In the genomic region with DNA sequence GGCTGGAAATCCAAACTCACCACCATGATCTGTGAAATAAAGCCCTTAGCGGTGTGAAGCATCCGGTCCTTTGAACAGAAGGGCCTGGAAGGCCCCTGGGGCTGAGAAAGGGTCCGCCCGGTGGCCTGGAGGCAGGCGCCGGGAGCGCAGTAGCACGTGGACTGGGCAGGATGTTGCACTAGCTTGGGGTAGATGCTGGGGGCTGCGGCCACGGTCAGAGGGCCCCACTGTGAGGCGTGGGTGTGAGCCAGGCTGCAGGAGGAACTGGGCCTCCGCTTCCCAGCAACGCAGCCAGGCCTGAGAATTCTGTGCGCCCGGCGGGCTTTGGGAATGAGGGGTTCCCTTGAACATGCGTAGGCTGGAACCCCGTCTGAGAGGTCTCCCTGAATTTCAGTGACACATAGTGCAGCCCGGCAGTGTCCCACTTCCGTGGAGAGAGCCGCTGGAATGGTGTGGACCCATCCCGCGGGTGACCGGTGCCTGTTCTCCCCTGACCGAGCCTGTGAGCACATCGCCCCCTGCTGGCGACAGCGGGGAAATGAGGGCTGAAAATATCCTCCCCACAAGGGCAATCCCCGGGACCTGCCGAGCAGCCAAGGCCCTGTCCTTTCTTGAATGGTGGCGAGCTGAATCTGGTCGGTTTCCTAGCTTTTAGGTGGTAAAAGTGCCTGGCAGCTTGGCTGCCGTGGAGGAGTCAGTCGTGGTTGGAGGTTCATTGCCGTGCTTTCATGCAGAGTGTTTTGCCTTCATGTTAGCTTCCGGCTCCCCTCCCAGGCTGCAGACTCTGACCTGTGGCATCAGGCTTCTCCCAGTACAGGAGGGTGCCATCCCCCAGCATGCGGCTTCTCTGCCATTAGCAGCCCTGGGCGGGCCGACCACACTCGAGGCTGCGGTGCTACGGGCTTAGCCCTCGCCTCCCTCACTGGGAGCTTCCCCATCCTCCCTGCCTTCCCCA, we compare ENCODE assay signal across 9 cellular contexts. TPM values are rescaled to one million over a fixed set of nuclear protein-coding genes. Genes with fewer than 3 reads are reported as not detected.
DNase-seq lines count a peak whose midpoint lies in the region; ATAC-seq and TF ChIP-seq lines count a peak whose summit lies in the region.
"Had no signal": no experiment of that assay in that cellular context is flagged by ENCODE, and none has a peak within 500 bp of the region (broad histone marks: within the 10 kb centered on the region; RNA-seq: fewer than 3 reads in every experiment).

No MANE protein-coding gene starts in this region.

- POLR2A ChIA-PET in CD8-positive, alpha-beta memory T cell (lab: Charles Lee) = no interaction called here
- POLR2A ChIA-PET in IMR-90 (lab: Charles Lee; ENCODE audit: unreplicated experiment) = no interaction called here
- POLR2A ChIA-PET in WTC11 (lab: Charles Lee) = no interaction called here

- no peak overlapping the region for H2AK5ac ChIP-seq in IMR-90 (ENCODE audit: low read depth, low read length)

- H3K4ac ChIP-seq in IMR-90 (ENCODE audit: low read depth, low read length) = no peak overlapping the region

- in situ Hi-C loops in IMR-90 (cut with MboI; ENCODE audit: low sequenced_read_pairs) = loop anchor here (10.0 kb wide), 1 partner anchor 255 kb away; no protein-coding TSS in a partner anchor

- no peaks in the 10 kb centered on the region for H3K4me1 ChIP-seq in CD8-positive, alpha-beta memory T cell (ENCODE audit: insufficient read depth, low read length)
- no peaks in the 10 kb centered on the region for H3K4me1 ChIP-seq in IMR-90 (ENCODE audit: control insufficient read depth, insufficient read depth, low read length)

- CTCF ChIA-PET in CD8-positive, alpha-beta memory T cell (lab: Charles Lee) = interaction anchor here (1.0 to 2.8 kb wide), 6 partner anchors 9 to 256 kb away, joined by 3 to 6 read pairs (median 3); no protein-coding TSS in a partner anchor
- CTCF ChIA-PET in IMR-90 (lab: Yijun Ruan, JAX) (interaction anchor here (0.5 to 1.7 kb wide), 6 partner anchors 12 to 76 kb away, joined by 3 to 4 read pairs (median 4); no protein-coding TSS in a partner anchor), WTC11 (lab: Charles Lee) (interaction anchor here (0.8 to 1.6 kb wide), 15 partner anchors 10 to 256 kb away, joined by 3 to 12 read pairs (median 6); a partner anchor contains a TSS)

- H2BK5ac ChIP-seq in IMR-90 (ENCODE audit: low read depth, low read length, poor library complexity, severe bottlenecking) = no peak overlapping the region

- TF ChIP-seq POLR2A in IMR-90 (IDR thresholded peaks at IDR 0.05; ENCODE audit: low read depth, low read length) = no peak

- no peak overlapping the region for H3K4me3 ChIP-seq in CD8-positive, alpha-beta memory T cell (ENCODE audit: low read length)
- H3K4me3 ChIP-seq in IMR-90 (ENCODE audit: insufficient read depth, low read depth, low read length) (no peak overlapping the region), cardiac fibroblast (replicated peaks in 1 of 2; ENCODE audit: low read depth in 2 of 2, low read length in 2 of 2) (no peak overlapping the region), kidney epithelial cell (ENCODE audit: low read depth, low read length) (no peak overlapping the region)
- H3K4me3 ChIP-seq: SK-N-MC had no signal

- no peak overlapping the region for H3K9ac ChIP-seq in IMR-90 (ENCODE audit: low read depth, low read length)

- no peaks in the 10 kb centered on the region for H3K36me3 ChIP-seq in CD8-positive, alpha-beta memory T cell (ENCODE audit: insufficient read depth, low read length)
- H3K36me3 ChIP-seq in IMR-90 (ENCODE audit: control insufficient read depth, insufficient read depth, low read length) (peaks cover 43% of the 10 kb centered on the region), kidney epithelial cell (ENCODE audit: control insufficient read depth, insufficient read depth, low read length) (no peaks in the 10 kb centered on the region)

- no peak overlapping the region for H4K8ac ChIP-seq in IMR-90 (ENCODE audit: low read depth in 2 of 2, low read length in 2 of 2)

- H3K4me1 Mint-ChIP-seq in CD8-positive, alpha-beta memory T cell = peaks cover 0 to 5% (median 0%) of the 10 kb centered on the region in 3 donors
- peaks cover 6% of the 10 kb centered on the region for H3K4me1 Mint-ChIP-seq in WTC11

- ATAC-seq in GM19372 (IDR thresholded peaks at IDR 0.05; ENCODE audit: low read depth, unreplicated experiment) (peak; percentile 88), IMR-90 (ENCODE audit: low read depth) (peak; percentile 98), WTC11 (peak; percentile 78)

- no peaks in the 10 kb centered on the region for H3K79me1 ChIP-seq in IMR-90 (ENCODE audit: low read depth in 1 of 2, low read length in 2 of 2)

- H3K9me3 Mint-ChIP-seq in CD8-positive, alpha-beta memory T cell = no peaks in the 10 kb centered on the region
- no peaks in the 10 kb centered on the region for H3K9me3 Mint-ChIP-seq in WTC11

- peak overlapping the region; percentile 11 for H2AFZ ChIP-seq in IMR-90 (replicated peaks; ENCODE audit: low read length, poor library complexity)

- H3K36me3 Mint-ChIP-seq in CD8-positive, alpha-beta memory T cell = no peaks in the 10 kb centered on the region
- H3K36me3 Mint-ChIP-seq in WTC11 = peaks cover 31% of the 10 kb centered on the region

- no peak overlapping the region for H3K4me3 Mint-ChIP-seq in CD8-positive, alpha-beta memory T cell
- no peak overlapping the region for H3K4me3 Mint-ChIP-seq in WTC11

- dilution Hi-C loops in IMR-90 (cut with HindIII; ENCODE audit: low sequenced_read_pairs, unreplicated experiment) = no loop called here

- H4K5ac ChIP-seq in IMR-90 (ENCODE audit: low read depth, low read length) = no peak overlapping the region

- peak; percentile 65 for TF ChIP-seq RAD21 in IMR-90 (IDR thresholded peaks at IDR 0.05; ENCODE audit: low read length)

- no peak overlapping the region for H2BK120ac ChIP-seq in IMR-90 (ENCODE audit: low read depth, low read length)

- intact Hi-C loops in IMR-90 (cut with micrococcal nuclease) = loop anchor here (1.0 kb wide), 2 partner anchors 75 to 256 kb away; no protein-coding TSS in a partner anchor

- WGBS in IMR-90 (ENCODE audit: extremely low coverage in 2 of 2, insufficient read length in 1 of 2), 2 experiments = 47% methylated on average over 8 of the region's 43 CpGs; no CpG with 5 or more reads in 1 of the 2 experiments

- no peak overlapping the region for H2BK20ac ChIP-seq in IMR-90 (ENCODE audit: low read depth, low read length)

- no TSS peak for BruUV-seq in IMR-90 (replicated peaks; lab: Mats Ljungman, UMichigan)

- H3K9me1 ChIP-seq in IMR-90 (ENCODE audit: insufficient read depth, low read length) = no peaks in the 10 kb centered on the region

- no peak overlapping the region for H4K91ac ChIP-seq in IMR-90 (ENCODE audit: insufficient read depth, low read depth, low read length)

- no peak overlapping the region for H3K14ac ChIP-seq in IMR-90 (replicated peaks; ENCODE audit: low read depth, low read length)

- H3K4me2 ChIP-seq in IMR-90 (ENCODE audit: low read depth, low read length) = no peak overlapping the region

- peaks cover 0 to 8% of the 10 kb centered on the region in 2 donors for H3K27me3 Mint-ChIP-seq in CD8-positive, alpha-beta memory T cell
- H3K27me3 Mint-ChIP-seq in WTC11 (ENCODE audit: low read depth) = no peaks in the 10 kb centered on the region

- H3K27me3 ChIP-seq in CD8-positive, alpha-beta memory T cell (ENCODE audit: insufficient read depth, low read length, poor library complexity, severe bottlenecking) = no peaks in the 10 kb centered on the region
- no peaks in the 10 kb centered on the region for H3K27me3 ChIP-seq in IMR-90 (ENCODE audit: control insufficient read depth, insufficient read depth, low read length)
- H3K27me3 ChIP-seq in kidney epithelial cell (ENCODE audit: control insufficient read depth, insufficient read depth, low read length) = no peaks in the 10 kb centered on the region

- H3K18ac ChIP-seq in IMR-90 (ENCODE audit: low read depth, low read length) = no peak overlapping the region

- no peak overlapping the region for H3K23ac ChIP-seq in IMR-90 (ENCODE audit: low read depth, low read length)

- no peak overlapping the region for H3K56ac ChIP-seq in IMR-90 (ENCODE audit: extremely low read depth, insufficient read depth, low read length)

- H2AK9ac ChIP-seq in IMR-90 (replicated peaks; ENCODE audit: low read depth, low read length, poor library complexity) = peak overlapping the region; percentile 79

- H3K9me3 ChIP-seq in CD8-positive, alpha-beta memory T cell (ENCODE audit: low read length) = no peaks in the 10 kb centered on the region
- H3K9me3 ChIP-seq in IMR-90 (ENCODE audit: control insufficient read depth, insufficient read depth, low read length) = no peaks in the 10 kb centered on the region

- H2BK15ac ChIP-seq in IMR-90 (ENCODE audit: low read depth, low read length) = no peak overlapping the region

- no peak overlapping the region for H3K27ac Mint-ChIP-seq in CD8-positive, alpha-beta memory T cell
- H3K27ac Mint-ChIP-seq in WTC11 = no peak overlapping the region

- peak; percentile 79 for TF ChIP-seq CTCF in IMR-90 (conservative IDR thresholded peaks at IDR 0.05; ENCODE audit: low read depth, low read length)
- peak; percentile 90 for TF ChIP-seq CTCF in WTC11 (IDR thresholded peaks at IDR 0.05)
- peak; percentile 86 for TF ChIP-seq CTCF in cardiac fibroblast (IDR thresholded peaks at IDR 0.05; ENCODE audit: low read depth, low read length)
- peak; percentile 94 for TF ChIP-seq CTCF in kidney epithelial cell (IDR thresholded peaks at IDR 0.05; ENCODE audit: insufficient read depth, low read length, poor library complexity, severe bottlenecking)

- DNase-seq in CD8-positive, alpha-beta memory T cell = peak; percentile 31 to 68 (median 42)
- DNase-seq in IMR-90 (peak; percentile 45), WTC11 (ENCODE audit: low spot score) (peak; percentile 84), cardiac fibroblast (ENCODE audit: low read depth in 2 of 2) (peak; percentile 64 to 71), kidney epithelial cell (ENCODE audit: low read depth) (no peak), NCI-H2029 (lab: John Stamatoyannopoulos, UW) (no peak)
- DNase-seq in stimulated activated CD4-positive, alpha-beta T cell treated with anti-CD3 and anti-CD28 coated beads, Interleukin-1b, Interleukin-23, amount 100 ng/mL, for 4 hours (ENCODE audit: low read depth in 2 of 2) = peak; percentile 39 to 56

- no peak overlapping the region for H3K27ac ChIP-seq in CD8-positive, alpha-beta memory T cell (ENCODE audit: low read depth, low read length)
- H3K27ac ChIP-seq in IMR-90 (ENCODE audit: insufficient read depth, low read length) = no peak overlapping the region
- H3K27ac ChIP-seq: SK-N-MC had no signal

- no peaks in the 10 kb centered on the region for H4K20me1 ChIP-seq in IMR-90 (ENCODE audit: insufficient read depth, low read length)

RNA-seq across cellular contexts. Expression of a gene that starts 43.8 kb away (rescaled TPM):
- 10 to 100 TPM; 89.8 to 90.3 TPM for total RNA-seq in CD8-positive, alpha-beta memory T cell
- 90.6 TPM for polyA plus RNA-seq in CD8-positive, alpha-beta memory T cell
- total RNA-seq in IMR-90 (2012; rRNA removed) (53.9 and 109 TPM in 2 replicates), WTC11 (2021) (101 to 103 TPM (median 102 TPM) in 3 replicates), kidney epithelial cell (68.4 and 81.9 TPM in 2 replicates)
- 13.1 and 18.6 TPM in 2 replicates for polyA plus RNA-seq in IMR-90 (2012; rRNA removed)
- polyA plus RNA-seq in IMR-90 (2012; cell fraction: cytosol; rRNA removed) = 2.8 and 3.6 TPM in 2 replicates
- polyA plus RNA-seq in IMR-90 (2012; cell fraction: nucleus; rRNA removed; ENCODE audit: low replicate concordance) = 1.5 and 9.1 TPM in 2 replicates

RNA-seq across cellular contexts. Expression of a gene that starts 45.5 kb away (rescaled TPM):
- 10 to 100 TPM; 12.5 to 16.5 TPM for total RNA-seq in CD8-positive, alpha-beta memory T cell
- polyA plus RNA-seq in CD8-positive, alpha-beta memory T cell = 0.79 TPM
- total RNA-seq in IMR-90 (2012; rRNA removed) = 20.8 and 31.5 TPM in 2 replicates
- polyA plus RNA-seq in IMR-90 (2012; rRNA removed) = 23.2 and 26.4 TPM in 2 replicates
- 26.5 and 36.1 TPM in 2 replicates for polyA plus RNA-seq in IMR-90 (2012; cell fraction: cytosol; rRNA removed)
- polyA plus RNA-seq in IMR-90 (2012; cell fraction: nucleus; rRNA removed; ENCODE audit: low replicate concordance) = 20.3 and 39.8 TPM in 2 replicates
- 61.0 to 81.8 TPM (median 63.1 TPM) in 3 replicates for total RNA-seq in WTC11 (2021)
- 71.2 and 73.3 TPM in 2 replicates for total RNA-seq in kidney epithelial cell

Comparison
In these comparisons a context has a peak if more than half of its experiments do, and no peak if none do; other contexts are left out.
1. DNase-seq: peak in CD8-positive, alpha-beta memory T cell (5 of 5), IMR-90 (single experiment), WTC11 (single experiment), cardiac fibroblast (2 of 2) and stimulated activated CD4-positive, alpha-beta T cell treated with anti-CD3 and anti-CD28 coated beads, Interleukin-1b, Interleukin-23, amount 100 ng/mL, for 4 hours (2 of 2); none in kidney epithelial cell (single experiment) and NCI-H2029 (single experiment).
2. Peak in every context shown above with its lines, with median percentiles within 50 percentile points of each other: ATAC-seq and CTCF ChIP-seq.